In genomic region chr12:128675576-128675975, GRCh38 we compare ENCODE assay signal across 30 cellular contexts.
DNase-seq lines count a peak whose midpoint lies in the region; ATAC-seq, FAIRE-seq and TF ChIP-seq lines count a peak whose summit lies in the region.
"Had no signal": no experiment of that assay in that cellular context is flagged by ENCODE, and none has a peak within 500 bp of the region (broad histone marks: within the 10 kb centered on the region; RNA-seq: fewer than 3 reads in every experiment).

No MANE protein-coding gene starts in this region.

- H3K4me3 ChIP-seq in K562 = no peak overlapping the region
- no peak overlapping the region for H3K4me3 ChIP-seq in CD8-positive, alpha-beta T cell (ENCODE audit: low read depth, low read length)
- H3K4me3 ChIP-seq: A549; BLaER1; BLaER1 treated with 17β-estradiol and CSF1 and Interleukin-3, amounts not matched to agents 10 nM and 100 nM had no signal

- no peak for ATAC-seq in K562
- ATAC-seq in CD8-positive, alpha-beta T cell = no peak
- ATAC-seq: A549 had no signal

- H3K9me1 ChIP-seq in K562 (ENCODE audit: control insufficient read depth, insufficient read depth, low read length) = no peaks in the 10 kb centered on the region

- TF ChIP-seq RAD21 in K562 (CRISPR knock-in tag; conservative IDR thresholded peaks at IDR 0.05 in 1 of 2, IDR thresholded peaks at IDR 0.05 in 1 of 2) = no peak

- no peak overlapping the region for H3K27ac Mint-ChIP-seq in CD8-positive, alpha-beta T cell
- H3K27ac Mint-ChIP-seq: B cell; CD14-positive monocyte; CD4-positive, alpha-beta memory T cell; CD4-positive, alpha-beta T cell; CD4-positive, CD25-positive, alpha-beta regulatory T cell had no signal

- H3K4me3 Mint-ChIP-seq in CD8-positive, alpha-beta T cell = no peak overlapping the region
- H3K4me3 Mint-ChIP-seq: B cell; CD14-positive monocyte; CD4-positive, alpha-beta memory T cell; CD4-positive, alpha-beta T cell; CD4-positive, CD25-positive, alpha-beta regulatory T cell; CD8-positive, alpha-beta memory T cell had no signal

- H4K20me1 ChIP-seq in K562 (replicated peaks; ENCODE audit: control insufficient read depth, insufficient read depth, low read length) = no peaks in the 10 kb centered on the region
- H4K20me1 ChIP-seq: BLaER1; BLaER1 treated with 17β-estradiol and CSF1 and Interleukin-3, amounts not matched to agents 10 nM and 100 nM had no signal

- no peak for TF ChIP-seq POLR2A in K562 (conservative IDR thresholded peaks at IDR 0.05)

- no peak overlapping the region for H3K4me2 ChIP-seq in K562 (ENCODE audit: insufficient read depth, low read length)
- H3K4me2 ChIP-seq: A549; BLaER1; BLaER1 treated with 17β-estradiol and CSF1 and Interleukin-3, amounts not matched to agents 10 nM and 100 nM had no signal

- no peak for FAIRE-seq in K562 (lab: Jason Lieb, UNC)
- FAIRE-seq: A204.1, A549, D721Med had no signal

- no peak overlapping the region for H3K9ac ChIP-seq in K562 (ENCODE audit: insufficient read depth in 1 of 2, low read depth in 2 of 2, low read length in 2 of 2)
- H3K9ac ChIP-seq: BLaER1; BLaER1 treated with 17β-estradiol and CSF1 and Interleukin-3, amounts not matched to agents 10 nM and 100 nM had no signal

- H3K4me1 Mint-ChIP-seq in CD8-positive, alpha-beta T cell (ENCODE audit: low read depth) = peaks cover 2% of the 10 kb centered on the region
- H3K4me1 Mint-ChIP-seq: B cell; CD14-positive monocyte; CD4-positive, CD25-positive, alpha-beta regulatory T cell had no signal

- DNase-seq in K562 (ENCODE audit: extremely low read depth in 1 of 4, low spot score in 3 of 4) = no peak
- no peak for DNase-seq in CD8-positive, alpha-beta T cell
- DNase-seq: 8988T; ACHN; AML-193; BE2C; C1 segment of cervical spinal cord; Caco-2; Calu3; CD4-positive, alpha-beta memory T cell; CD4-positive, alpha-beta T cell; CD4-positive, CD25-positive, alpha-beta regulatory T cell; CD8-positive, alpha-beta memory T cell; COR-L47; DMS 273 treated with DMSO at 0.1 percent for 48 hours; DMS153; DMS53; DMS79; DMS79 treated with DMSO at 0.1 percent for 48 hours; DND-41; EL had no signal

- H3K9me3 ChIP-seq in K562 (replicated peaks; ENCODE audit: control insufficient read depth, insufficient read depth, low read depth, low read length) = no peaks in the 10 kb centered on the region; the same call in 1 of the 2 replicates
- H3K9me3 ChIP-seq in CD8-positive, alpha-beta T cell (ENCODE audit: low read length) = no peaks in the 10 kb centered on the region
- H3K9me3 ChIP-seq: A549, BE2C, Caco-2 had no signal

- no peak for TF ChIP-seq CTCF in K562 (IDR thresholded peaks at IDR 0.05 in 2 of 3, conservative IDR thresholded peaks at IDR 0.05 in 1 of 3; ENCODE audit: insufficient read depth in 2 of 3, low read depth in 1 of 3, low read length in 3 of 3)
- no peak for TF ChIP-seq CTCF in CD8-positive, alpha-beta T cell (IDR thresholded peaks at IDR 0.05)

- no peaks in the 10 kb centered on the region for H3K27me3 Mint-ChIP-seq in CD8-positive, alpha-beta T cell (ENCODE audit: low read depth)
- H3K27me3 Mint-ChIP-seq: CD4-positive, alpha-beta memory T cell; CD4-positive, alpha-beta T cell; CD4-positive, CD25-positive, alpha-beta regulatory T cell; CD8-positive, alpha-beta memory T cell had no signal

- CTCF ChIA-PET in K562 (lab: Yijun Ruan, JAX; ENCODE audit: low intra/inter-chr PET ratio) = no interaction called here
- CTCF ChIA-PET in CD8-positive, alpha-beta T cell (lab: Charles Lee) = no interaction called here

- H3K4me1 ChIP-seq in K562 (replicated peaks in 1 of 2; ENCODE audit: control insufficient read depth in 2 of 2, insufficient read depth in 2 of 2, low read length in 2 of 2) = no peaks in the 10 kb centered on the region
- H3K4me1 ChIP-seq in CD8-positive, alpha-beta T cell (ENCODE audit: insufficient read depth, low read length) = no peaks in the 10 kb centered on the region
- H3K4me1 ChIP-seq: A549, BE2C, Caco-2 had no signal

- no TSS peak for BruUV-seq in K562 (replicated peaks; lab: Mats Ljungman, UMichigan)

- no peaks in the 10 kb centered on the region for H3K36me3 Mint-ChIP-seq in CD8-positive, alpha-beta T cell
- H3K36me3 Mint-ChIP-seq: CD14-positive monocyte; CD4-positive, alpha-beta memory T cell; CD4-positive, CD25-positive, alpha-beta regulatory T cell had no signal

- no peak overlapping the region for H3K27ac ChIP-seq in K562 (ENCODE audit: extremely low read depth, low read depth, low read length)
- no peak overlapping the region for H3K27ac ChIP-seq in CD8-positive, alpha-beta T cell (ENCODE audit: low read depth, low read length)
- H3K27ac ChIP-seq: 22Rv1; A549; BLaER1; BLaER1 treated with 17β-estradiol and CSF1 and Interleukin-3, amounts not matched to agents 10 nM and 100 nM; C4-2B had no signal

- H3K79me2 ChIP-seq in K562 (ENCODE audit: control insufficient read depth, insufficient read depth, low read length) = no peaks in the 10 kb centered on the region

- no peak overlapping the region for H2AFZ ChIP-seq in K562 (ENCODE audit: low read depth, low read length)

- intact Hi-C loops in K562 (cut with micrococcal nuclease) = no loop called here
- intact Hi-C loops in CD8-positive, alpha-beta T cell (cut with DNase I, micrococcal nuclease) = no loop called here

- POLR2A ChIA-PET in K562 (lab: Yijun Ruan, JAX) = no interaction called here
- POLR2A ChIA-PET in CD8-positive, alpha-beta T cell (lab: Charles Lee) = no interaction called here

- in situ Hi-C loops in K562 (cut with MboI) = no loop called here

- no peak for TF ChIP-seq EP300 in K562 (IDR thresholded peaks at IDR 0.05; ENCODE audit: low read length)

- H3K36me3 ChIP-seq in K562 (ENCODE audit: control insufficient read depth, insufficient read depth, low read length) = no peaks in the 10 kb centered on the region
- no peaks in the 10 kb centered on the region for H3K36me3 ChIP-seq in CD8-positive, alpha-beta T cell (ENCODE audit: insufficient read depth, low read length)
- H3K36me3 ChIP-seq: BE2C; BLaER1; BLaER1 treated with 17β-estradiol and CSF1 and Interleukin-3, amounts not matched to agents 10 nM and 100 nM had no signal

- no peaks in the 10 kb centered on the region for H3K27me3 ChIP-seq in K562 (ENCODE audit: control insufficient read depth in 2 of 2, insufficient read depth in 2 of 2, low read length in 2 of 2)
- H3K27me3 ChIP-seq in CD8-positive, alpha-beta T cell (ENCODE audit: insufficient read depth, low read length) = no peaks in the 10 kb centered on the region
- H3K27me3 ChIP-seq: BE2C; BLaER1; BLaER1 treated with 17β-estradiol and CSF1 and Interleukin-3, amounts not matched to agents 10 nM and 100 nM had no signal

- no peaks in the 10 kb centered on the region for H3K9me3 Mint-ChIP-seq in CD8-positive, alpha-beta T cell
- H3K9me3 Mint-ChIP-seq: CD8-positive, alpha-beta memory T cell had no signal

TF ChIP-seq in K562, 482 proteins besides CTCF, POLR2A, EP300 and RAD21:
- TF ChIP-seq CREBBP (IDR thresholded peaks at IDR 0.05; ENCODE audit: low read depth, low read length) = peak; percentile 62
- no peak for TF ChIP-seq ILF3 (IDR thresholded peaks at IDR 0.05; ENCODE audit: borderline replicate concordance)
- TF ChIP-seq GATAD2B (IDR thresholded peaks at IDR 0.05; ENCODE audit: borderline replicate concordance) = 0 out of 2 replicates have a peak, but pooled peaks have one; percentile 29
- TF ChIP-seq DACH1 (IDR thresholded peaks at IDR 0.05; ENCODE audit: partially characterized antibody) = peak; percentile 88
